Comparison of ENCODE assay signal across 13 cellular contexts in genomic region chr18:76963951-76964350, GRCh38.
DNase-seq lines count a peak whose midpoint lies in the region; ATAC-seq, FAIRE-seq and TF ChIP-seq lines count a peak whose summit lies in the region.
"Had no signal": no experiment of that assay in that cellular context is flagged by ENCODE, and none has a peak within 500 bp of the region (broad histone marks: within the 10 kb centered on the region; RNA-seq: fewer than 3 reads in every experiment).

No MANE protein-coding gene starts in this region.

- H3K4me2 ChIP-seq in DOHH2 (ENCODE audit: low read length): peak overlapping the region; percentile 36

- H3K36me3 ChIP-seq in DOHH2 (ENCODE audit: control insufficient read depth, low read length) (peaks cover 77% of the 10 kb centered on the region), breast epithelium (no peaks in the 10 kb centered on the region), heart left ventricle (peaks cover 0 to 52% (median 31%) of the 10 kb centered on the region in 9 donors)

- no peaks in the 10 kb centered on the region for H4K20me1 ChIP-seq in DOHH2 (ENCODE audit: control insufficient read depth, insufficient read depth, low read depth, low read length)

- H3K9me3 ChIP-seq in DOHH2 (ENCODE audit: control insufficient read depth, insufficient read depth, low read length): peaks cover 8% of the 10 kb centered on the region
- no peaks in the 10 kb centered on the region for H3K9me3 ChIP-seq in breast epithelium
- H3K9me3 ChIP-seq in heart left ventricle: peaks cover 0 to 4% (median 0%) of the 10 kb centered on the region in 12 donors
- H3K9me3 ChIP-seq: Caco-2, pancreas had no signal

- H3K4me1 ChIP-seq in DOHH2 (ENCODE audit: control insufficient read depth, low read length) (peaks cover 76% of the 10 kb centered on the region), breast epithelium (no peaks in the 10 kb centered on the region), heart left ventricle (peaks cover 0 to 14% (median 2%) of the 10 kb centered on the region in 12 donors)
- H3K4me1 ChIP-seq: Caco-2, pancreas had no signal

- TF ChIP-seq POLR2A in breast epithelium (IDR thresholded peaks at IDR 0.05): no peak
- TF ChIP-seq POLR2A in heart left ventricle (IDR thresholded peaks at IDR 0.05): no peak

- intact Hi-C loops in breast epithelium (cut with DNase I; ENCODE audit: low total_unique reads): no loop called here
- intact Hi-C loops in heart left ventricle (cut with DNase I): no loop called here

- H3K9me2 ChIP-seq in DOHH2 (replicated peaks; ENCODE audit: control insufficient read depth, low read length): no peaks in the 10 kb centered on the region

- peak overlapping the region; percentile 33 for H3K4me3 ChIP-seq in DOHH2 (ENCODE audit: low read length)
- H3K4me3 ChIP-seq in breast epithelium: no peak overlapping the region
- no peak overlapping the region for H3K4me3 ChIP-seq in heart left ventricle
- H3K4me3 ChIP-seq: pancreas had no signal

- H3K27me3 ChIP-seq in DOHH2 (ENCODE audit: control insufficient read depth, low read length) (no peaks in the 10 kb centered on the region), breast epithelium (no peaks in the 10 kb centered on the region), heart left ventricle (no peaks in the 10 kb centered on the region)
- H3K27me3 ChIP-seq: pancreas had no signal

- H3K27ac Mint-ChIP-seq in activated T-helper 17 cell treated with anti-CD3 and anti-CD28 coated beads, Interleukin-2, amount 50 U/mL, for 72 hours: peak overlapping the region; percentile 63

- peak overlapping the region; percentile 13 for H3K4me3 Mint-ChIP-seq in activated T-helper 17 cell treated with anti-CD3 and anti-CD28 coated beads, Interleukin-2, amount 50 U/mL, for 72 hours

- DNase-seq in GM19239 (ENCODE audit: insufficient read length, low spot score): no peak
- DNase-seq in breast epithelium (ENCODE audit: low spot score in 2 of 2): no peak
- no peak for DNase-seq in NCI-H1694 (lab: John Stamatoyannopoulos, UW)
- DNase-seq in heart left ventricle: no peak
- DNase-seq: Caco-2, mammary epithelial cell, pancreas had no signal

- 93 to 97% (median 95%) methylated on average over 2 of the region's 2 CpGs for WGBS in heart left ventricle, 4 donors

- peak; percentile 93 for FAIRE-seq in GM19239 (lab: Jason Lieb, UNC)
- FAIRE-seq: bronchial epithelial cell, pancreas had no signal

- H3K79me2 ChIP-seq in DOHH2 (ENCODE audit: control insufficient read depth, low read length): peaks cover 29% of the 10 kb centered on the region

- peaks cover 11% of the 10 kb centered on the region; the same call in 1 of the 2 replicates for H3F3A ChIP-seq in DOHH2 (ENCODE audit: control insufficient read depth, insufficient read depth)

- TF ChIP-seq CTCF in DOHH2 (IDR thresholded peaks at IDR 0.05; ENCODE audit: low read depth, low read length, poor library complexity, severe bottlenecking) (no peak), breast epithelium (IDR thresholded peaks at IDR 0.05) (no peak), heart left ventricle (IDR thresholded peaks at IDR 0.05) (no peak)

- peaks cover 24% of the 10 kb centered on the region for H3K4me1 Mint-ChIP-seq in activated T-helper 17 cell treated with anti-CD3 and anti-CD28 coated beads, Interleukin-2, amount 50 U/mL, for 72 hours

- no peaks in the 10 kb centered on the region for H3K27me3 Mint-ChIP-seq in activated T-helper 17 cell treated with anti-CD3 and anti-CD28 coated beads, Interleukin-2, amount 50 U/mL, for 72 hours

- no peaks in the 10 kb centered on the region for H3K9me3 Mint-ChIP-seq in activated T-helper 17 cell treated with anti-CD3 and anti-CD28 coated beads, Interleukin-2, amount 50 U/mL, for 72 hours

- peak; percentile 51 for ATAC-seq in HG03064 (IDR thresholded peaks at IDR 0.05; ENCODE audit: low read depth, unreplicated experiment)
- ATAC-seq in activated T-helper 17 cell treated with anti-CD3 and anti-CD28 coated beads, Interleukin-2, amount 50 U/mL, for 72 hours (replicated peaks): no peak
- no peak for ATAC-seq in HG03196 (IDR thresholded peaks at IDR 0.05; ENCODE audit: unreplicated experiment)
- no peak for ATAC-seq in heart left ventricle
- ATAC-seq: Panc1, pancreas had no signal

- H3K27ac ChIP-seq in DOHH2 (ENCODE audit: low read depth, low read length): peak overlapping the region; percentile 29; the same call in 1 of the 2 replicates
- no peak overlapping the region for H3K27ac ChIP-seq in breast epithelium
- no peak overlapping the region for H3K27ac ChIP-seq in heart left ventricle
- H3K27ac ChIP-seq: pancreas had no signal

- peaks cover 5% of the 10 kb centered on the region for H3K36me3 Mint-ChIP-seq in activated T-helper 17 cell treated with anti-CD3 and anti-CD28 coated beads, Interleukin-2, amount 50 U/mL, for 72 hours (ENCODE audit: low read depth)
